Comparison of ENCODE assay signal across 21 cellular contexts in the genomic region with DNA sequence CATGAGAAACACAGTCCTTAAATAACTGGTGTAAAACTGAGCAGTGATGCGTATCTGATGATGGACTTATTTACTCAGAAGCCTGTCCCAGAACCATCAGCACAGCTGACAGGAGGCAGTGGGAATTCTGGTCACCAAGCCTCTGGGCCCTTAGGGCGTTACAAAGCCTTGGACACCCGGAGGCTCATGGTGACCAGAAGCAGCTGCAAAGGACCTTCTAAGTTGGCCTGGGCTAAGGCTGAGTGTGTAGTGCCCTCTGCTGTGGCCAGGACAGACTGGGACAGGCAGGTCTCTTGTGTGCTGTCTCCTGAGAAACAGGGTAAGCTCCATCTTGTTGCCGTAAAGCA.
DNase-seq lines count a peak whose midpoint lies in the region; ATAC-seq, FAIRE-seq and TF ChIP-seq lines count a peak whose summit lies in the region.
"Had no signal": no experiment of that assay in that cellular context is flagged by ENCODE, and none has a peak within 500 bp of the region (broad histone marks: within the 10 kb centered on the region; RNA-seq: fewer than 3 reads in every experiment).

No MANE protein-coding gene starts in this region.

- 90% methylated on average over 4 of the region's 4 CpGs for WGBS in prostate gland

- H3K9me3 ChIP-seq in left ventricle myocardium inferior (replicated peaks) (no peaks in the 10 kb centered on the region), RWPE2 (ENCODE audit: severe bottlenecking) (no peaks in the 10 kb centered on the region), thoracic aorta (no peaks in the 10 kb centered on the region), prostate gland (no peaks in the 10 kb centered on the region)
- H3K9me3 ChIP-seq: BE2C, body of pancreas, pancreas, uterus had no signal

- no peak for FAIRE-seq in D721Med (lab: Jason Lieb, UNC)
- FAIRE-seq: GM12891, pancreas had no signal

- ATAC-seq in Right ventricle myocardium superior (ENCODE audit: poor library complexity) (peak; percentile 34), RWPE2 (ENCODE audit: low read depth) (no peak), thoracic aorta (ENCODE audit: insufficient number of reproducible peaks, low FRiP score, low read depth) (no peak)
- ATAC-seq: body of pancreas; naive thymus-derived CD8-positive, alpha-beta T cell had no signal

- no peak overlapping the region for H3K4me3 ChIP-seq in left ventricle myocardium inferior
- no peak overlapping the region for H3K4me3 ChIP-seq in RWPE2 (ENCODE audit: severe bottlenecking)
- H3K4me3 ChIP-seq in thoracic aorta = no peak overlapping the region
- H3K4me3 ChIP-seq in prostate gland = no peak overlapping the region
- H3K4me3 ChIP-seq: body of pancreas, pancreas, uterus had no signal

- TF ChIP-seq CTCF in left ventricle myocardium inferior (IDR thresholded peaks at IDR 0.05; ENCODE audit: borderline replicate concordance) = no peak
- TF ChIP-seq CTCF in RWPE2 (IDR thresholded peaks at IDR 0.05; ENCODE audit: poor library complexity, severe bottlenecking) = peak; percentile 41
- no peak for TF ChIP-seq CTCF in thoracic aorta (IDR thresholded peaks at IDR 0.05)
- TF ChIP-seq CTCF in D721Med (IDR thresholded peaks at IDR 0.05; ENCODE audit: insufficient read depth, missing control alignments) = no peak
- no peak for TF ChIP-seq CTCF in prostate gland (IDR thresholded peaks at IDR 0.05)

- no peak for TF ChIP-seq POLR2A in prostate gland (IDR thresholded peaks at IDR 0.05)

- H3K36me3 ChIP-seq in left ventricle myocardium inferior (no peaks in the 10 kb centered on the region), RWPE2 (ENCODE audit: low read depth) (no peaks in the 10 kb centered on the region), thoracic aorta (peaks cover 42% of the 10 kb centered on the region), prostate gland (no peaks in the 10 kb centered on the region)
- H3K36me3 ChIP-seq: BE2C, pancreas, uterus had no signal

- H3K27me3 ChIP-seq in left ventricle myocardium inferior (ENCODE audit: low read depth) (peaks cover 7% of the 10 kb centered on the region), RWPE2 (ENCODE audit: insufficient read depth, poor library complexity, severe bottlenecking) (no peaks in the 10 kb centered on the region), thoracic aorta (replicated peaks; ENCODE audit: insufficient read depth) (no peaks in the 10 kb centered on the region), prostate gland (replicated peaks; ENCODE audit: insufficient read depth) (no peaks in the 10 kb centered on the region)
- H3K27me3 ChIP-seq: BE2C, body of pancreas, pancreas, uterus had no signal

- DNase-seq in Right ventricle myocardium superior = no peak
- DNase-seq in left ventricle myocardium inferior = no peak
- DNase-seq in RWPE2 (ENCODE audit: low spot score) = no peak
- peak; percentile 30 for DNase-seq in mesenteric fat pad (ENCODE audit: low spot score)
- DNase-seq in thoracic aorta (ENCODE audit: low spot score) = no peak
- DNase-seq in D721Med (ENCODE audit: insufficient read length, low spot score) = no peak
- no peak for DNase-seq in NCI-H2107 (lab: John Stamatoyannopoulos, UW)
- no peak for DNase-seq in prostate gland (ENCODE audit: low spot score)
- DNase-seq: activated T-cell treated with anti-CD3 and anti-CD28 coated beads for 4 hours; BE2C; effector CD4-positive, alpha-beta T cell; Kasumi-1; NCI-H1930; NCI-H2227 treated with DMSO at 0.1 percent for 48 hours; NCI-H69 had no signal

- H3K4me1 ChIP-seq in left ventricle myocardium inferior (peaks cover 13% of the 10 kb centered on the region), RWPE2 (ENCODE audit: insufficient read depth, poor library complexity, severe bottlenecking) (peaks cover 5% of the 10 kb centered on the region), thoracic aorta (ENCODE audit: control insufficient read depth in 1 of 2, low read depth in 2 of 2) (peaks cover 7 to 49% of the 10 kb centered on the region in 2 donors), prostate gland (replicated peaks) (no peaks in the 10 kb centered on the region)
- H3K4me1 ChIP-seq: BE2C, body of pancreas, pancreas, uterus had no signal

- H3K27ac ChIP-seq in left ventricle myocardium inferior (replicated peaks) (no peak overlapping the region), RWPE2 (ENCODE audit: poor library complexity, severe bottlenecking) (no peak overlapping the region), thoracic aorta (peak overlapping the region; percentile 26 to 39), prostate gland (no peak overlapping the region)
- H3K27ac ChIP-seq: body of pancreas, epithelial cell of prostate, pancreas, uterus had no signal

- intact Hi-C loops in Right ventricle myocardium superior (cut with DNase I) (loop anchor here (5.0 kb wide), 1 partner anchor 187 kb away; no protein-coding TSS in a partner anchor), left ventricle myocardium inferior (cut with micrococcal nuclease) (loop anchor here (10.0 kb wide), 2 partner anchors 189 to 241 kb away; no protein-coding TSS in a partner anchor), prostate gland (cut with DNase I) (loop anchor here (2.0 to 10.0 kb wide), 2 partner anchors 189 to 239 kb away; no protein-coding TSS in a partner anchor)

Comparison
In these comparisons a context has a peak if more than half of its experiments do, and no peak if none do; other contexts are left out.
1. H3K27ac ChIP-seq: peak in thoracic aorta (2 of 2); none in left ventricle myocardium inferior (single experiment), RWPE2 (single experiment) and prostate gland (0 of 2).